Comparison of ENCODE assay signal across 30 cellular contexts in the genomic region with DNA sequence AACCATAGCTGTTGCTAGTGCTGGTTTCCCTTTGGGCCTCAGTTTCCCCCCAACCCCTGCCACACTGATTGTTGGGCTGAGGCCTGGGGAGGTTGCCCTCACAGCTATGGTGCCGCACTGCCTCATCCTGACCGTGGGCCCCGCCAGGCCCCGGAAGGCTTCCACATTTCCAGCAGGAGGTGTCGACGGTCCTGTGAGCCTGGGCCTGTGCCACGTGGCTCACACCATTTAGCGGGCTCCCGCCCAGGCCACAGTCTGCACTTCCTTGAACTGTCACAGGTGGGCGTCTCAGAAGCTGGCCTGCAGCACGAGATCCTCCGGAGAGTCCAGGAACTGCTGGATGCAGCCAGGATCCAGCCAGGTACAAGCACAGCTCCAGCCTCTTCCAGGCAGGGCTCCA.
"Had no signal": no experiment of that assay in that cellular context is flagged by ENCODE, and none has a peak within 500 bp of the region (broad histone marks: within the 10 kb centered on the region; RNA-seq: fewer than 3 reads in every experiment).

No MANE protein-coding gene starts in this region.

- FAIRE-seq: pancreas, TTC549 had no signal

- H3K27me3 ChIP-seq: esophagus muscularis mucosa, foreskin keratinocyte, neutrophil, pancreas, upper lobe of left lung had no signal

- H3K27ac Mint-ChIP-seq: activated CD4-positive, alpha-beta memory T cell treated with anti-CD3 and anti-CD28 coated beads for 36 hours; activated CD4-positive, alpha-beta T cell treated with anti-CD3 and anti-CD28 coated beads, Interleukin-2, amount 10 ng/mL, durations not matched to agents 24 days and 14 days; activated naive CD4-positive, alpha-beta T cell treated with anti-CD3 and anti-CD28 coated beads, Interleukin-2, amount 10 ng/mL, durations not matched to agents 7 days and 5 days; activated naive CD8-positive, alpha-beta T cell treated with anti-CD3 and anti-CD28 coated beads, Interleukin-2, amount 10 ng/mL, durations not matched to agents 7 days and 5 days; activated T-cell treated with anti-CD3 and anti-CD28 coated beads, Interleukin-2, amount 50 U/mL, for 24 hours; endodermal cell; nephron; T-helper 1 cell treated with Interleukin-12 subunit alpha and Interleukin-12 subunit beta and Interleukin-4 antibody, amounts not matched to agents 30 μg/mL and 1 μg/mL, for 36 hours had no signal

- H3K27me3 Mint-ChIP-seq: activated CD4-positive, alpha-beta memory T cell treated with anti-CD3 and anti-CD28 coated beads for 36 hours; activated CD4-positive, alpha-beta T cell treated with anti-CD3 and anti-CD28 coated beads, Interleukin-2, amount 10 ng/mL, durations not matched to agents 24 days and 14 days; activated naive CD4-positive, alpha-beta T cell treated with anti-CD3 and anti-CD28 coated beads, Interleukin-2, amount 10 ng/mL, durations not matched to agents 7 days and 5 days; activated naive CD8-positive, alpha-beta T cell treated with anti-CD3 and anti-CD28 coated beads, Interleukin-2, amount 10 ng/mL, durations not matched to agents 7 days and 5 days; activated T-cell treated with anti-CD3 and anti-CD28 coated beads, Interleukin-2, amount 50 U/mL, for 24 hours; dendritic cell treated with granulocyte-macrophage colony-stimulating factor and Interleukin-4, amounts not matched to agents 40 ng/mL and 50 ng/mL, for 4 days had no signal

- H3K4me1 ChIP-seq: foreskin keratinocyte, psoas muscle had no signal

- ATAC-seq: foreskin keratinocyte, left lobe of liver, pancreas, psoas muscle had no signal

- DNase-seq: activated CD4-positive, alpha-beta memory T cell treated with anti-CD3 and anti-CD28 coated beads for 36 hours; activated CD4-positive, alpha-beta T cell treated with anti-CD3 and anti-CD28 coated beads, Interleukin-2, amount 10 ng/mL, durations not matched to agents 24 days and 14 days; activated CD4-positive, CD25-positive, alpha-beta regulatory T cell treated with anti-CD3 and anti-CD28 coated beads, Interleukin-2, amount 50 U/mL, for 72 hours; activated CD8-positive, alpha-beta memory T cell treated with anti-CD3 and anti-CD28 coated beads, Interleukin-2, amount 50 U/mL, for 4 hours; activated gamma-delta T cell; activated naive CD4-positive, alpha-beta T cell treated with anti-CD3 and anti-CD28 coated beads, Interleukin-2, amount 10 ng/mL, durations not matched to agents 7 days and 5 days; activated naive CD8-positive, alpha-beta T cell treated with anti-CD3 and anti-CD28 coated beads, Interleukin-2, amount 10 ng/mL, durations not matched to agents 7 days and 5 days; activated T-cell treated with anti-CD3 and anti-CD28 coated beads, Interleukin-2, amount 50 U/mL, for 24 hours; amniotic stem cell; central memory CD4-positive, alpha-beta T cell; endodermal cell; foreskin keratinocyte; kidney glomerular epithelial cell; lower lobe of right lung; mesendoderm; psoas muscle; stimulated activated CD4-positive, alpha-beta T cell treated with anti-CD3 and anti-CD28 coated beads, Interleukin-15, amount 100 ng/mL, for 24 hours; stimulated activated CD4-positive, alpha-beta T cell treated with anti-CD3 and anti-CD28 coated beads, Interleukin-2, amount 100 ng/mL, for 24 hours; stimulated activated naive CD4-positive, alpha-beta T cell; T-helper 9 cell; upper lobe of left lung had no signal

- H3K4me3 ChIP-seq: esophagus muscularis mucosa, lower lobe of right lung, pancreas, psoas muscle, thoracic aorta, upper lobe of left lung had no signal

- H3K27ac ChIP-seq: esophagus muscularis mucosa, foreskin keratinocyte, lower lobe of right lung, neutrophil, psoas muscle, upper lobe of left lung had no signal

- H3K9me3 ChIP-seq: esophagus muscularis mucosa, lower lobe of right lung, neutrophil, pancreas, psoas muscle, thoracic aorta, upper lobe of left lung had no signal

- H3K4me3 Mint-ChIP-seq: activated CD4-positive, alpha-beta memory T cell treated with anti-CD3 and anti-CD28 coated beads for 36 hours; activated CD4-positive, alpha-beta T cell treated with anti-CD3 and anti-CD28 coated beads, Interleukin-2, amount 10 ng/mL, durations not matched to agents 24 days and 14 days; activated naive CD4-positive, alpha-beta T cell treated with anti-CD3 and anti-CD28 coated beads, Interleukin-2, amount 10 ng/mL, durations not matched to agents 7 days and 5 days; activated naive CD8-positive, alpha-beta T cell treated with anti-CD3 and anti-CD28 coated beads, Interleukin-2, amount 10 ng/mL, durations not matched to agents 7 days and 5 days; activated T-cell treated with anti-CD3 and anti-CD28 coated beads, Interleukin-2, amount 50 U/mL, for 24 hours; dendritic cell treated with granulocyte-macrophage colony-stimulating factor and Interleukin-4, amounts not matched to agents 40 ng/mL and 50 ng/mL, for 4 days; endodermal cell; nephron; T-helper 1 cell treated with Interleukin-12 subunit alpha and Interleukin-12 subunit beta and Interleukin-4 antibody, amounts not matched to agents 30 μg/mL and 1 μg/mL, for 36 hours had no signal

- H3K4me1 Mint-ChIP-seq: endodermal cell, nephron had no signal

- H3K9me3 Mint-ChIP-seq: activated CD4-positive, alpha-beta memory T cell treated with anti-CD3 and anti-CD28 coated beads for 36 hours; activated CD4-positive, alpha-beta T cell treated with anti-CD3 and anti-CD28 coated beads, Interleukin-2, amount 10 ng/mL, durations not matched to agents 24 days and 14 days; activated naive CD4-positive, alpha-beta T cell treated with anti-CD3 and anti-CD28 coated beads, Interleukin-2, amount 10 ng/mL, durations not matched to agents 7 days and 5 days; activated naive CD8-positive, alpha-beta T cell treated with anti-CD3 and anti-CD28 coated beads, Interleukin-2, amount 10 ng/mL, durations not matched to agents 7 days and 5 days; activated T-cell treated with anti-CD3 and anti-CD28 coated beads, Interleukin-2, amount 50 U/mL, for 24 hours; dendritic cell treated with granulocyte-macrophage colony-stimulating factor and Interleukin-4, amounts not matched to agents 40 ng/mL and 50 ng/mL, for 4 days; endodermal cell; nephron; T-helper 1 cell treated with Interleukin-12 subunit alpha and Interleukin-12 subunit beta and Interleukin-4 antibody, amounts not matched to agents 30 μg/mL and 1 μg/mL, for 36 hours had no signal
